In genomic region chrX:73842541-73843234, GRCh38 we compare ENCODE assay signal across 25 cellular contexts. TPM values are rescaled to one million over a fixed set of nuclear protein-coding genes. Genes with fewer than 3 reads are reported as not detected.
"Had no signal": no experiment of that assay in that cellular context is flagged by ENCODE, and none has a peak within 500 bp of the region (broad histone marks: within the 10 kb centered on the region; RNA-seq: fewer than 3 reads in every experiment).

No MANE protein-coding gene starts in this region.

- H3K27me3 ChIP-seq: heart left ventricle, pancreas, right lobe of liver, suprapubic skin, thyroid gland, upper lobe of left lung, uterus had no signal

- H3K4me3 Mint-ChIP-seq: endodermal cell; nephron; stimulated activated effector memory CD8-positive, alpha-beta T cell treated with anti-CD3 and anti-CD28 coated beads, Interleukin-12 subunit alpha, Interleukin-12 subunit beta, amount 100 ng/mL, for 72 hours had no signal

- FAIRE-seq: frontal cortex had no signal

- H3K27ac ChIP-seq: heart left ventricle, pancreas, prostate gland, right lobe of liver, suprapubic skin, thyroid gland, upper lobe of left lung, uterus had no signal

- ATAC-seq: heart left ventricle; left colon; left ventricle myocardium superior; pancreas; right lobe of liver; stimulated activated effector memory CD8-positive, alpha-beta T cell treated with anti-CD3 and anti-CD28 coated beads, Interleukin-12 subunit alpha, Interleukin-12 subunit beta, amount 100 ng/mL, for 72 hours; stimulated activated naive CD8-positive, alpha-beta T cell treated with anti-CD3 and anti-CD28 coated beads, Interleukin-15, Interleukin-2, amounts not matched to agents 100 U/mL and 50 U/mL, for 24 hours had no signal

- DNase-seq: effector CD4-positive, alpha-beta T cell; endodermal cell; heart left ventricle; hippocampal formation; left colon; left ventricle myocardium superior; mesendoderm; naive B cell; occipital lobe; pancreas; retina; right lobe of liver; stimulated activated CD4-positive, alpha-beta T cell treated with anti-CD3 and anti-CD28 coated beads, Interleukin-4, amount 100 ng/mL, for 1 hour; stimulated activated CD8-positive, alpha-beta memory T cell treated with anti-CD3 and anti-CD28 coated beads, Interleukin-4, amount 100 ng/mL, for 48 hours; stimulated activated naive CD8-positive, alpha-beta T cell treated with anti-CD3 and anti-CD28 coated beads, Interleukin-15, Interleukin-2, amounts not matched to agents 100 U/mL and 50 U/mL, for 24 hours; thyroid gland; upper lobe of left lung; uterus had no signal

- H3K4me1 Mint-ChIP-seq: endodermal cell; nephron; stimulated activated effector memory CD8-positive, alpha-beta T cell treated with anti-CD3 and anti-CD28 coated beads, Interleukin-12 subunit alpha, Interleukin-12 subunit beta, amount 100 ng/mL, for 72 hours had no signal

- H3K4me3 ChIP-seq: heart left ventricle, lung, pancreas, prostate gland, right lobe of liver, suprapubic skin, thyroid gland, upper lobe of left lung, uterus had no signal

- H3K36me3 ChIP-seq: pancreas, prostate gland, suprapubic skin, thyroid gland, uterus had no signal

- H3K9me3 Mint-ChIP-seq: naive B cell; nephron; stimulated activated effector memory CD8-positive, alpha-beta T cell treated with anti-CD3 and anti-CD28 coated beads, Interleukin-12 subunit alpha, Interleukin-12 subunit beta, amount 100 ng/mL, for 72 hours had no signal

- H3K9me3 ChIP-seq: heart left ventricle, pancreas, prostate gland, right lobe of liver, suprapubic skin, thyroid gland, upper lobe of left lung, uterus had no signal

- H3K27me3 Mint-ChIP-seq: naive B cell had no signal

- H3K36me3 Mint-ChIP-seq: naive B cell; stimulated activated effector memory CD8-positive, alpha-beta T cell treated with anti-CD3 and anti-CD28 coated beads, Interleukin-12 subunit alpha, Interleukin-12 subunit beta, amount 100 ng/mL, for 72 hours had no signal

- H3K4me1 ChIP-seq: prostate gland, suprapubic skin, uterus had no signal

- H3K27ac Mint-ChIP-seq: endodermal cell; nephron; stimulated activated effector memory CD8-positive, alpha-beta T cell treated with anti-CD3 and anti-CD28 coated beads, Interleukin-12 subunit alpha, Interleukin-12 subunit beta, amount 100 ng/mL, for 72 hours had no signal

RNA-seq across cellular contexts. Expression of gene XIST, which starts 9.8 kb away (rescaled TPM):
- total RNA-seq: kidney epithelial cell had no signal
